ENCODE assay signal across 1 cellular context in genomic region chr18:44341759-44342158, GRCh38.
TF ChIP-seq lines count a peak whose summit lies in the region.

No MANE protein-coding gene starts in this region.

TF ChIP-seq in GM23338, 12 proteins besides CTCF, POLR2A, EP300 and RAD21 (continued from another document):
- no peak for TF ChIP-seq ZNF114 (CRISPR knock-in tag; IDR thresholded peaks at IDR 0.05)
